In genomic region chr6:24916496-24916895, GRCh38 we compare ENCODE assay signal across 25 cellular contexts. TPM values are rescaled to one million over a fixed set of nuclear protein-coding genes. Genes with fewer than 3 reads are reported as not detected.
A peak's percentile ranks its signal among the peaks of the same experiment; 100 is the strongest.
DNase-seq lines count a peak whose midpoint lies in the region; ATAC-seq and TF ChIP-seq lines count a peak whose summit lies in the region.
"Had no signal": no experiment of that assay in that cellular context is flagged by ENCODE, and none has a peak within 500 bp of the region (broad histone marks: within the 10 kb centered on the region; RNA-seq: fewer than 3 reads in every experiment).

No MANE protein-coding gene starts in this region.

- POLR2A ChIA-PET in activated CD4-positive, alpha-beta memory T cell treated with anti-CD3 and anti-CD28 coated beads for 36 hours (lab: Charles Lee): interaction anchor here (1.3 kb wide), 1 partner anchor 16 kb away, joined by 3 read pairs; no protein-coding TSS in a partner anchor
- POLR2A ChIA-PET in activated CD4-positive, alpha-beta memory T cell treated with anti-CD3 and anti-CD28 coated beads, Interleukin-2, amount 10 ng/mL, durations not matched to agents 7 days and 5 days (lab: Charles Lee): interaction anchor here (1.0 to 1.6 kb wide), 3 partner anchors 10 to 75 kb away, joined by 3 to 5 read pairs (median 4); no protein-coding TSS in a partner anchor

- no peak for ATAC-seq in activated naive CD8-positive, alpha-beta T cell treated with anti-CD3 and anti-CD28 coated beads, Interleukin-2, amount 50 U/mL, for 24 hours
- ATAC-seq in natural killer cell: no peak
- ATAC-seq in GM21390 (IDR thresholded peaks at IDR 0.05; ENCODE audit: unreplicated experiment): no peak

- peaks cover 92% of the 10 kb centered on the region for H3K4me1 Mint-ChIP-seq in activated CD4-positive, alpha-beta memory T cell treated with anti-CD3 and anti-CD28 coated beads for 36 hours (ENCODE audit: low read depth)
- H3K4me1 Mint-ChIP-seq in activated CD4-positive, alpha-beta memory T cell treated with anti-CD3 and anti-CD28 coated beads, Interleukin-2, amount 10 ng/mL, durations not matched to agents 7 days and 5 days: peaks cover 87% of the 10 kb centered on the region
- H3K4me1 Mint-ChIP-seq in activated naive CD8-positive, alpha-beta T cell treated with anti-CD3 and anti-CD28 coated beads, Interleukin-2, amount 50 U/mL, for 24 hours: peaks cover 97% of the 10 kb centered on the region
- peaks cover 97 to 98% of the 10 kb centered on the region in 2 donors for H3K4me1 Mint-ChIP-seq in natural killer cell

- TF ChIP-seq CTCF in natural killer cell (IDR thresholded peaks at IDR 0.05): no peak

- no peaks in the 10 kb centered on the region for H3K36me3 Mint-ChIP-seq in activated CD4-positive, alpha-beta memory T cell treated with anti-CD3 and anti-CD28 coated beads for 36 hours
- H3K36me3 Mint-ChIP-seq in activated CD4-positive, alpha-beta memory T cell treated with anti-CD3 and anti-CD28 coated beads, Interleukin-2, amount 10 ng/mL, durations not matched to agents 7 days and 5 days (ENCODE audit: low read depth): peaks cover 93% of the 10 kb centered on the region
- H3K36me3 Mint-ChIP-seq in activated naive CD8-positive, alpha-beta T cell treated with anti-CD3 and anti-CD28 coated beads, Interleukin-2, amount 50 U/mL, for 24 hours (ENCODE audit: low read depth): no peaks in the 10 kb centered on the region
- peaks cover 8% of the 10 kb centered on the region for H3K36me3 Mint-ChIP-seq in natural killer cell

- DNase-seq in activated CD4-positive, alpha-beta memory T cell treated with anti-CD3 and anti-CD28 coated beads for 36 hours: no peak
- DNase-seq in activated CD4-positive, alpha-beta memory T cell treated with anti-CD3 and anti-CD28 coated beads, Interleukin-2, amount 10 ng/mL, durations not matched to agents 7 days and 5 days: no peak
- peak; percentile 71 for DNase-seq in OCI-M1 (lab: John Stamatoyannopoulos, UW)
- DNase-seq in activated naive CD8-positive, alpha-beta T cell treated with anti-CD3 and anti-CD28 coated beads, Interleukin-2, amount 50 U/mL, for 24 hours: no peak
- DNase-seq in natural killer cell: no peak
- no peak for DNase-seq in NAMALWA (ENCODE audit: low spot score)
- DNase-seq in AG20443 (ENCODE audit: low spot score): no peak
- DNase-seq: adrenal gland; BE2C; colonic mucosa; GM23248; head of caudate nucleus; HFFc6; mesendoderm; MV-4-11; NCI-H1694 treated with DMSO at 0.1 percent for 48 hours; NCI-H345; NCI-H82; right cardiac atrium; stimulated activated CD4-positive, alpha-beta T cell treated with anti-CD3 and anti-CD28 coated beads, Interleukin-12 subunit alpha, Interleukin-12 subunit beta, amount 100 ng/mL, for 4 hours; substantia nigra; SW 1271 had no signal

- H3K27me3 Mint-ChIP-seq in activated CD4-positive, alpha-beta memory T cell treated with anti-CD3 and anti-CD28 coated beads for 36 hours: no peaks in the 10 kb centered on the region
- no peaks in the 10 kb centered on the region for H3K27me3 Mint-ChIP-seq in activated CD4-positive, alpha-beta memory T cell treated with anti-CD3 and anti-CD28 coated beads, Interleukin-2, amount 10 ng/mL, durations not matched to agents 7 days and 5 days
- no peaks in the 10 kb centered on the region for H3K27me3 Mint-ChIP-seq in activated naive CD8-positive, alpha-beta T cell treated with anti-CD3 and anti-CD28 coated beads, Interleukin-2, amount 50 U/mL, for 24 hours
- H3K27me3 Mint-ChIP-seq in natural killer cell (ENCODE audit: low read depth in 2 of 2): no peaks in the 10 kb centered on the region

- CTCF ChIA-PET in activated CD4-positive, alpha-beta memory T cell treated with anti-CD3 and anti-CD28 coated beads for 36 hours (lab: Charles Lee): interaction anchor here (0.8 to 8.0 kb wide), 2 partner anchors 19 to 46 kb away, joined by 3 to 109 read pairs; partner anchors contain the start of gene RIPOR2
- CTCF ChIA-PET in activated CD4-positive, alpha-beta memory T cell treated with anti-CD3 and anti-CD28 coated beads, Interleukin-2, amount 10 ng/mL, durations not matched to agents 7 days and 5 days (lab: Charles Lee): no interaction called here

- H3K9me3 Mint-ChIP-seq in activated CD4-positive, alpha-beta memory T cell treated with anti-CD3 and anti-CD28 coated beads for 36 hours: no peaks in the 10 kb centered on the region
- no peaks in the 10 kb centered on the region for H3K9me3 Mint-ChIP-seq in activated CD4-positive, alpha-beta memory T cell treated with anti-CD3 and anti-CD28 coated beads, Interleukin-2, amount 10 ng/mL, durations not matched to agents 7 days and 5 days
- no peaks in the 10 kb centered on the region for H3K9me3 Mint-ChIP-seq in activated naive CD8-positive, alpha-beta T cell treated with anti-CD3 and anti-CD28 coated beads, Interleukin-2, amount 50 U/mL, for 24 hours
- H3K9me3 Mint-ChIP-seq in natural killer cell: no peaks in the 10 kb centered on the region
- H3K9me3 Mint-ChIP-seq: HFFc6, nephron had no signal

- peak overlapping the region; percentile 95 for H3K27ac Mint-ChIP-seq in activated CD4-positive, alpha-beta memory T cell treated with anti-CD3 and anti-CD28 coated beads for 36 hours
- no peak overlapping the region for H3K27ac Mint-ChIP-seq in activated CD4-positive, alpha-beta memory T cell treated with anti-CD3 and anti-CD28 coated beads, Interleukin-2, amount 10 ng/mL, durations not matched to agents 7 days and 5 days
- H3K27ac Mint-ChIP-seq in activated naive CD8-positive, alpha-beta T cell treated with anti-CD3 and anti-CD28 coated beads, Interleukin-2, amount 50 U/mL, for 24 hours: peak overlapping the region; percentile 77
- H3K27ac Mint-ChIP-seq in natural killer cell: peak overlapping the region; percentile 89 to 93
- H3K27ac Mint-ChIP-seq: HFFc6, nephron had no signal

- intact Hi-C loops in activated CD4-positive, alpha-beta memory T cell treated with anti-CD3 and anti-CD28 coated beads for 36 hours (cut with micrococcal nuclease): no loop called here
- intact Hi-C loops in natural killer cell (cut with micrococcal nuclease): loop anchor here (5.0 to 10.0 kb wide), 2 partner anchors 36 to 202 kb away; partner anchors contain the start of gene C6orf62

- no peak overlapping the region for H3K4me3 Mint-ChIP-seq in activated CD4-positive, alpha-beta memory T cell treated with anti-CD3 and anti-CD28 coated beads for 36 hours
- no peak overlapping the region for H3K4me3 Mint-ChIP-seq in activated CD4-positive, alpha-beta memory T cell treated with anti-CD3 and anti-CD28 coated beads, Interleukin-2, amount 10 ng/mL, durations not matched to agents 7 days and 5 days
- no peak overlapping the region for H3K4me3 Mint-ChIP-seq in activated naive CD8-positive, alpha-beta T cell treated with anti-CD3 and anti-CD28 coated beads, Interleukin-2, amount 50 U/mL, for 24 hours
- H3K4me3 Mint-ChIP-seq in natural killer cell: peak overlapping the region; percentile 49
- H3K4me3 Mint-ChIP-seq: HFFc6, nephron had no signal

RNA-seq across cellular contexts. Expression of gene RIPOR2, which starts 19.3 kb away (rescaled TPM):
- 10 to 100 TPM; 64.5 to 68.7 TPM for total RNA-seq in activated CD4-positive, alpha-beta memory T cell treated with anti-CD3 and anti-CD28 coated beads for 36 hours
- 100 to 1,000 TPM; 234 to 240 TPM for total RNA-seq in activated CD4-positive, alpha-beta memory T cell treated with anti-CD3 and anti-CD28 coated beads, Interleukin-2, amount 10 ng/mL, durations not matched to agents 7 days and 5 days
- total RNA-seq in natural killer cell: 100 to 1,000 TPM; 234 to 312 (median 299) TPM
- total RNA-seq: endothelial cell of umbilical vein had no signal
